In genomic region chr7:107743567-107744344, GRCh38 we compare ENCODE assay signal across 8 cellular contexts. TPM values are rescaled to one million over a fixed set of nuclear protein-coding genes. Genes with fewer than 3 reads are reported as not detected.
DNase-seq lines count a peak whose midpoint lies in the region; ATAC-seq and TF ChIP-seq lines count a peak whose summit lies in the region.

Gene CBLL1, plus strand, starts transcription at chr7:107744142. Its CDS starts 22 bp downstream, at chr7:107744164.

- TF ChIP-seq POLR2A in gastroesophageal sphincter (IDR thresholded peaks at IDR 0.05) = peak; percentile 64 to 74

- H3K27me3 ChIP-seq in GM06990 (replicated peaks; ENCODE audit: control insufficient read depth, insufficient read depth, low read length) (no peaks in the 10 kb centered on the region), gastroesophageal sphincter (no peaks in the 10 kb centered on the region), neutrophil (no peaks in the 10 kb centered on the region)

- H3K9me3 Mint-ChIP-seq in activated naive CD4-positive, alpha-beta T cell treated with anti-CD3 and anti-CD28 coated beads for 36 hours = no peaks in the 10 kb centered on the region

- H3K9me3 ChIP-seq in gastroesophageal sphincter (no peaks in the 10 kb centered on the region), neutrophil (no peaks in the 10 kb centered on the region)

- 0% methylated on average over 8 of the region's 56 CpGs; no CpG with 5 or more reads in 1 of the 2 donors for WGBS in gastroesophageal sphincter (ENCODE audit: low coverage in 1 of 2), 2 donors

- H3K4me3 Mint-ChIP-seq in activated naive CD4-positive, alpha-beta T cell treated with anti-CD3 and anti-CD28 coated beads for 36 hours = peak within 1 kb of the TSS; percentile 96

- DNase-seq in GM06990 (ENCODE audit: extremely low read depth, insufficient read length) (peak; percentile 98), HFF-Myc (ENCODE audit: extremely low read depth, low read depth) (peak; percentile 84), MV-4-11 (lab: John Stamatoyannopoulos, UW) (peak; percentile 91), SK-MEL-5 (ENCODE audit: low read depth, low spot score) (peak; percentile 98), substantia nigra (lab: John Stamatoyannopoulos, UW) (peak; percentile 77 to 100 (median 94))
- DNase-seq in activated naive CD4-positive, alpha-beta T cell treated with anti-CD3 and anti-CD28 coated beads for 36 hours = peak; percentile 98

- in situ Hi-C loops in SK-MEL-5 (cut with HindIII; ENCODE audit: low pct_unique_long_range_greater_than_20kb, low sequenced_read_pairs) = no loop called here

- H3K4me3 ChIP-seq in GM06990 (replicated peaks; ENCODE audit: low read depth, low read length) = peak within 1 kb of the TSS; percentile 99
- peak within 1 kb of the TSS; percentile 70 for H3K4me3 ChIP-seq in HFF-Myc (replicated peaks; ENCODE audit: low read depth, low read length)
- peak within 1 kb of the TSS; percentile 79 to 85 for H3K4me3 ChIP-seq in gastroesophageal sphincter
- H3K4me3 ChIP-seq in neutrophil (ENCODE audit: low read depth in 1 of 2, low read length in 1 of 2) = peak within 1 kb of the TSS; percentile 85 to 91

- TF ChIP-seq CTCF in GM06990 (IDR thresholded peaks at IDR 0.05; ENCODE audit: insufficient read depth, low read length, poor library complexity, severe bottlenecking) = peak; percentile 77
- TF ChIP-seq CTCF in HFF-Myc (IDR thresholded peaks at IDR 0.05; ENCODE audit: low read depth, low read length, missing control alignments) = peak; percentile 70
- TF ChIP-seq CTCF in gastroesophageal sphincter (IDR thresholded peaks at IDR 0.05) = peak; percentile 62 to 87 (median 84)
- TF ChIP-seq CTCF in neutrophil (IDR thresholded peaks at IDR 0.05) = peak; percentile 8

- H3K4me1 ChIP-seq in gastroesophageal sphincter = peaks cover 2 to 52% (median 8%) of the 10 kb centered on the region in 3 donors
- peaks cover 29 to 31% of the 10 kb centered on the region in 2 experiments for H3K4me1 ChIP-seq in neutrophil (ENCODE audit: control insufficient read depth in 1 of 2, insufficient read depth in 1 of 2, low read depth in 1 of 2, low read length in 1 of 2)

- peak; percentile 98 for ATAC-seq in gastroesophageal sphincter

- no peak for TF ChIP-seq EP300 in gastroesophageal sphincter (IDR thresholded peaks at IDR 0.05)

- H3K36me3 Mint-ChIP-seq in activated naive CD4-positive, alpha-beta T cell treated with anti-CD3 and anti-CD28 coated beads for 36 hours (ENCODE audit: low read depth) = no peaks in the 10 kb centered on the region

- intact Hi-C loops in activated naive CD4-positive, alpha-beta T cell treated with anti-CD3 and anti-CD28 coated beads for 36 hours (cut with micrococcal nuclease) = loop anchor here (1.0 to 10.0 kb wide), 16 partner anchors 72 to 1631 kb away; partner anchors contain the start of genes BCAP29, COG5, DLD and DNAJB9

- CTCF ChIA-PET in activated naive CD4-positive, alpha-beta T cell treated with anti-CD3 and anti-CD28 coated beads for 36 hours (lab: Charles Lee) = interaction anchor here (0.6 to 8.7 kb wide), 19 partner anchors 10 to 976 kb away, joined by 3 to 170 read pairs (median 3); partner anchors contain the start of genes COG5, DLD and DUS4L

- H3K27me3 Mint-ChIP-seq in activated naive CD4-positive, alpha-beta T cell treated with anti-CD3 and anti-CD28 coated beads for 36 hours (ENCODE audit: low read depth) = no peaks in the 10 kb centered on the region

- peak within 1 kb of the TSS; percentile 100 for H3K27ac Mint-ChIP-seq in activated naive CD4-positive, alpha-beta T cell treated with anti-CD3 and anti-CD28 coated beads for 36 hours

- no peaks in the 10 kb centered on the region for H3K36me3 ChIP-seq in GM06990 (ENCODE audit: control insufficient read depth, insufficient read depth, low read length)
- H3K36me3 ChIP-seq in gastroesophageal sphincter = peaks cover 0 to 2% of the 10 kb centered on the region in 2 donors
- H3K36me3 ChIP-seq in neutrophil = no peaks in the 10 kb centered on the region

- H3K27ac ChIP-seq in gastroesophageal sphincter = peak within 1 kb of the TSS; percentile 90 to 97 (median 94)
- peak within 1 kb of the TSS; percentile 96 for H3K27ac ChIP-seq in neutrophil
- H3K27ac ChIP-seq in substantia nigra (ENCODE audit: low read depth, low read length, poor library complexity, severe bottlenecking) = peak within 1 kb of the TSS; percentile 100

- H3K4me1 Mint-ChIP-seq in activated naive CD4-positive, alpha-beta T cell treated with anti-CD3 and anti-CD28 coated beads for 36 hours (ENCODE audit: low read depth) = peaks cover 42% of the 10 kb centered on the region

RNA-seq across cellular contexts. Expression of gene CBLL1, which starts in this region (rescaled TPM):
- 51.0 and 54.7 TPM in 2 replicates for total RNA-seq in SK-MEL-5 (2014; rRNA removed; shearing (Covaris generic))
- polyA plus RNA-seq in SK-MEL-5 (2015; cell fraction: cytosol; rRNA removed) = 31.2 and 37.3 TPM in 2 replicates
- polyA plus RNA-seq in SK-MEL-5 (2015; cell fraction: nucleus; rRNA removed) = 37.4 and 41.2 TPM in 2 replicates
- total RNA-seq in activated naive CD4-positive, alpha-beta T cell treated with anti-CD3 and anti-CD28 coated beads for 36 hours = 10 to 100 TPM; 31.6 to 32.1 TPM
- total RNA-seq in gastroesophageal sphincter = 10 to 100 TPM; 42.8 to 65.8 (median 53.8) TPM

Comparison
In these comparisons a context has a peak if more than half of its experiments do, and no peak if none do; other contexts are left out.
1. Peak in every context shown above with its lines: DNase-seq, ATAC-seq, H3K4me3 ChIP-seq and H3K27ac ChIP-seq.
2. CTCF ChIP-seq: peak in every context shown above with its lines; median percentile 84 in gastroesophageal sphincter; 77 in GM06990; 70 in HFF-Myc; 8 in neutrophil.